18 cellular contexts compared by ENCODE assay signal in the genomic region with DNA sequence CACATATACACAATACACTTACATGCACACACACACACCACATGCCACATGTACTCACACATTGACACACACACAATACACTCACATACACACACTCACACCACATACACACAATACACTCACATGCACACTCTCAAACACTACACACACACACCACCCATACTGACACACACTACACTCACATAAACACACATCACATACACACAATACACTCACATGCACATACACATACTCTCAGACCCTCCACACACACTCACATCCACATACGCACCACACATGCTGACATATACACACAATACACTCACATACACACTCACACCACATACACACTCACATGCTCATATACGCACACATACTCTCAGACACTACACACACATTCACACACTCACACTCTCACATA. TPM values are rescaled to one million over a fixed set of nuclear protein-coding genes. Genes with fewer than 3 reads are reported as not detected.
A peak's percentile ranks its signal among the peaks of the same experiment; 100 is the strongest.
DNase-seq lines count a peak whose midpoint lies in the region; ATAC-seq, FAIRE-seq and TF ChIP-seq lines count a peak whose summit lies in the region.
"Had no signal": no experiment of that assay in that cellular context is flagged by ENCODE, and none has a peak within 500 bp of the region (broad histone marks: within the 10 kb centered on the region; RNA-seq: fewer than 3 reads in every experiment).

No MANE protein-coding gene starts in this region.

- H3K4me2 ChIP-seq in GM12878 (ENCODE audit: control insufficient read depth, insufficient read depth) = no peak overlapping the region
- H3K4me2 ChIP-seq in mesenchymal stem cell (ENCODE audit: low read length, poor library complexity, severe bottlenecking) = no peak overlapping the region

- 80% methylated on average over 2 of the region's 2 CpGs for WGBS in GM12878 (ENCODE audit: insufficient coverage, insufficient replicate concordance, low lambda C conversion rate, missing lambda C conversion rate)
- WGBS in mesenchymal stem cell = 93% methylated on average over 2 of the region's 2 CpGs

- no peak overlapping the region for H2BK12ac ChIP-seq in mesenchymal stem cell (ENCODE audit: low read length in 2 of 2)

- TF ChIP-seq CTCF in HEK293 (tag by site-specific recombination; IDR thresholded peaks at IDR 0.05) (no peak), GM12878 (IDR thresholded peaks at IDR 0.05 in 2 of 3, conservative IDR thresholded peaks at IDR 0.05 in 1 of 3; ENCODE audit: control insufficient read depth in 2 of 3, extremely low read depth in 1 of 3, insufficient read depth in 1 of 3, low read depth in 3 of 3, low read length in 3 of 3) (no peak), GM13976 (IDR thresholded peaks at IDR 0.05; ENCODE audit: borderline replicate concordance, control extremely low read depth, extremely low read depth, insufficient read depth, missing control alignments) (no peak)

- H3K27me3 ChIP-seq in GM12878 (replicated peaks in 1 of 2; ENCODE audit: control insufficient read depth in 2 of 2, insufficient read depth in 2 of 2, low read length in 1 of 2) (peaks cover 0 to 3% of the 10 kb centered on the region in 2 experiments; a peak in 1 of 4 replicates), mesenchymal stem cell (ENCODE audit: control insufficient read depth in 1 of 2, insufficient read depth in 1 of 2, low read length in 2 of 2) (peaks cover 0 to 8% of the 10 kb centered on the region in 2 experiments)

- no peak overlapping the region for H3K4ac ChIP-seq in mesenchymal stem cell (ENCODE audit: low read depth in 1 of 2, low read length in 2 of 2)

- TF ChIP-seq RAD21 in GM12878 (IDR thresholded peaks at IDR 0.05; ENCODE audit: insufficient read depth, low read depth, low read length) = no peak

- H3K79me2 ChIP-seq in GM12878 (ENCODE audit: control insufficient read depth, insufficient read depth, low read length) = no peaks in the 10 kb centered on the region

- in situ Hi-C loops in GM12878 (cut with MboI) (loop anchor here (5.0 kb wide), 1 partner anchor 324 kb away; no protein-coding TSS in a partner anchor), GM13976 (cut with MboI; ENCODE audit: low sequenced_read_pairs, unreplicated experiment) (loop anchor here (25.0 kb wide), 1 partner anchor 324 kb away; no protein-coding TSS in a partner anchor)

- H3K23ac ChIP-seq in mesenchymal stem cell (ENCODE audit: low read length in 2 of 2) = no peak overlapping the region

- no peak overlapping the region for H2BK120ac ChIP-seq in mesenchymal stem cell (ENCODE audit: low read depth, low read length)

- no peaks in the 10 kb centered on the region for H3K79me1 ChIP-seq in mesenchymal stem cell (replicated peaks; ENCODE audit: low read length, poor library complexity, severe bottlenecking)

- H3K18ac ChIP-seq in mesenchymal stem cell (ENCODE audit: low read depth in 1 of 2, low read length in 2 of 2) = no peak overlapping the region

- H3K14ac ChIP-seq in mesenchymal stem cell (ENCODE audit: low read length in 2 of 2) = peak overlapping the region in 1 of 2 experiments; percentile 86

- H3K4me1 ChIP-seq in HEK293 (ENCODE audit: control insufficient read depth, insufficient read depth, low read length) (no peaks in the 10 kb centered on the region), GM12878 (ENCODE audit: control insufficient read depth, insufficient read depth, low read length) (no peaks in the 10 kb centered on the region), mesenchymal stem cell (ENCODE audit: control insufficient read depth, insufficient read depth, low read depth, low read length) (no peaks in the 10 kb centered on the region)
- H3K4me1 ChIP-seq: HAP-1 had no signal

- H2AFZ ChIP-seq in GM12878 (ENCODE audit: control insufficient read depth, low read depth, low read length) = no peak overlapping the region
- H2AFZ ChIP-seq in mesenchymal stem cell (ENCODE audit: low read depth, low read length) = no peak overlapping the region

- no peaks in the 10 kb centered on the region for H4K20me1 ChIP-seq in GM12878 (ENCODE audit: control insufficient read depth, insufficient read depth)

- no peak for TF ChIP-seq EP300 in GM12878 (IDR thresholded peaks at IDR 0.05; ENCODE audit: borderline replicate concordance in 1 of 2, control insufficient read depth in 1 of 2, low read depth in 2 of 2, low read length in 2 of 2)

- H2BK5ac ChIP-seq in mesenchymal stem cell (ENCODE audit: low read depth, low read length, poor library complexity, severe bottlenecking) = no peak overlapping the region

- H3K27ac ChIP-seq in HEK293 (ENCODE audit: extremely low read depth, low read depth, low read length) (no peak overlapping the region), GM12878 (ENCODE audit: control insufficient read depth, insufficient read depth) (no peak overlapping the region), mesenchymal stem cell (ENCODE audit: low read length, poor library complexity, severe bottlenecking) (no peak overlapping the region)
- H3K27ac ChIP-seq: C4-2B had no signal

- H3K36me3 ChIP-seq in HEK293 (ENCODE audit: control insufficient read depth in 2 of 2, insufficient read depth in 1 of 2, low read length in 2 of 2) (no peaks in the 10 kb centered on the region; a peak in 1 of 3 replicates), GM12878 (ENCODE audit: control insufficient read depth in 2 of 2, insufficient read depth in 2 of 2, low read length in 1 of 2) (no peaks in the 10 kb centered on the region), mesenchymal stem cell (ENCODE audit: control insufficient read depth in 1 of 2, insufficient read depth in 2 of 2, low read depth in 1 of 2, low read length in 2 of 2) (peaks cover 3 to 4% of the 10 kb centered on the region in 2 experiments)
- H3K36me3 ChIP-seq: HAP-1 had no signal

- RAD21 ChIA-PET in GM12878 (lab: Charles Lee; ENCODE audit: unreplicated experiment) = no interaction called here

- FAIRE-seq in GM12878 (lab: Jason Lieb, UNC) = no peak
- FAIRE-seq: A204.1, GM19239 had no signal

- H4K8ac ChIP-seq in mesenchymal stem cell (ENCODE audit: low read length) = peak overlapping the region; percentile 7

- SMC1A ChIA-PET in GM12878 (lab: Charles Lee; ENCODE audit: uncharacterized antibody, unreplicated experiment) = no interaction called here

- H3K9me3 ChIP-seq in HEK293 (ENCODE audit: control insufficient read depth, insufficient read depth, low read depth, low read length) = no peaks in the 10 kb centered on the region
- H3K9me3 ChIP-seq in GM12878 (replicated peaks; ENCODE audit: control insufficient read depth, insufficient read depth, low read length) = no peaks in the 10 kb centered on the region
- no peaks in the 10 kb centered on the region for H3K9me3 ChIP-seq in mesenchymal stem cell (ENCODE audit: control insufficient read depth, low read length)
- H3K9me3 ChIP-seq: Caco-2, HAP-1 had no signal

- CTCF ChIA-PET in HEK293 (lab: Yijun Ruan, JAX) (interaction anchor here (0.6 to 1.5 kb wide), 3 partner anchors 8 to 1186 kb away, joined by 3 to 12 read pairs (median 4); no protein-coding TSS in a partner anchor), GM12878 (lab: Yijun Ruan, JAX) (no interaction called here)

- no peak for ATAC-seq in GM12878

- intact Hi-C loops in GM12878 (cut with micrococcal nuclease; ENCODE audit: unreplicated experiment) = no loop called here

- BruUV-seq in GM12878 (replicated peaks; lab: Mats Ljungman, UMichigan) = no TSS peak

- POLR2A ChIA-PET in HEK293 (lab: Yijun Ruan, JAX) = no interaction called here
- POLR2A ChIA-PET in GM12878 (lab: Charles Lee) = no interaction called here

- H2BK15ac ChIP-seq in mesenchymal stem cell (ENCODE audit: low read depth, poor library complexity, severe bottlenecking) = no peak overlapping the region

- no peak overlapping the region for H3K4me3 ChIP-seq in HEK293 (ENCODE audit: low read depth, low read length)
- H3K4me3 ChIP-seq in GM12878 = no peak overlapping the region
- H3K4me3 ChIP-seq in mesenchymal stem cell (ENCODE audit: insufficient read depth in 1 of 2, low read depth in 1 of 2, low read length in 2 of 2) = no peak overlapping the region
- H3K4me3 ChIP-seq: HAP-1 had no signal

- H3K9ac ChIP-seq in GM12878 (ENCODE audit: control insufficient read depth, insufficient read depth, low read length) (no peak overlapping the region), mesenchymal stem cell (ENCODE audit: low read length) (no peak overlapping the region)

- no peak for TF ChIP-seq POLR2A in GM12878 (IDR thresholded peaks at IDR 0.05; ENCODE audit: low read depth, low read length)

- peak overlapping the region; percentile 52 for H4K91ac ChIP-seq in mesenchymal stem cell (ENCODE audit: low read length)

- H2AK5ac ChIP-seq in mesenchymal stem cell (ENCODE audit: low read length, severe bottlenecking) = no peak overlapping the region

- DNase-seq in GM12878 (ENCODE audit: low read depth, low spot score) (no peak), mesenchymal stem cell (no peak), D341Med (ENCODE audit: low spot score) (no peak), RPMI8226 (no peak), GM13976 (ENCODE audit: low spot score) (no peak), hepatic stellate cell (ENCODE audit: low spot score) (no peak)
- DNase-seq: AML-193; Caco-2; CD4-positive, alpha-beta T cell; DMS153; DMS79; GDM1; HFFc6 had no signal

TF ChIP-seq in HEK293, 187 proteins besides CTCF, POLR2A, EP300 and RAD21 (continues in another document):
- TF ChIP-seq ZNF175 (tag by site-specific recombination; IDR thresholded peaks at IDR 0.05) = peak; percentile 71; the same call in 1 of the 2 replicates
- no peak for TF ChIP-seq ZNF391 (tag by site-specific recombination; IDR thresholded peaks at IDR 0.05; ENCODE audit: borderline replicate concordance, low read depth)

RNA-seq across cellular contexts. Expression of a gene that starts 28.3 kb away (rescaled TPM):
- total RNA-seq in GM12878 (2013; cell fraction: nucleolus; rRNA removed) = 71.5 and 74.1 TPM in 2 replicates
- total RNA-seq in GM12878 (2014; rRNA removed) (45.2 and 48.9 TPM in 2 replicates), GM12878 (2014; rRNA removed; fragmentation: Illumina TruSeq; extraction: Trizol) (59.9 and 62.5 TPM in 2 replicates), GM12878 (2021) (40.6 and 43.1 TPM in 2 replicates)
- polyA plus RNA-seq in GM12878 (2011; ENCODE audit: low read depth) = 16.9 TPM
- polyA plus RNA-seq in GM12878 (2011; rRNA removed) (43.6 and 44.3 TPM in 2 replicates), GM12878 (2014; fragmentation: Illumina TruSeq; extraction: Trizol) (59.0 and 64.3 TPM in 2 replicates), GM12878 (2014; fragmentation: Nextera tagmentation; extraction: Ambion mirVana) (10 to 100 TPM; 28.0 to 32.8 TPM), GM12878 (2014; rRNA removed) (38.6 and 48.0 TPM in 2 replicates), GM12878 (2016; fragmentation: Nextera tagmentation; extraction: Ambion mirVana) (10 to 100 TPM; 54.3 to 56.6 TPM)
- 16.4 and 23.2 TPM in 2 replicates for polyA plus RNA-seq in GM12878 (2011; cell fraction: cytosol; rRNA removed)
- polyA plus RNA-seq in GM12878 (2011; cell fraction: nucleus; rRNA removed) = 114 and 116 TPM in 2 replicates
- polyA plus RNA-seq in GM12878 (2012) = 22.3 and 23.9 TPM in 2 replicates
- 25.3 and 39.8 TPM in 2 replicates for polyA minus RNA-seq in GM12878 (2011; rRNA and poly(A)+ RNA removed)
- 14.2 and 22.6 TPM in 2 replicates for polyA minus RNA-seq in GM12878 (2011; cell fraction: cytosol; rRNA and poly(A)+ RNA removed)
- polyA minus RNA-seq in GM12878 (2011; cell fraction: nucleus; rRNA and poly(A)+ RNA removed) = 30.0 and 36.8 TPM in 2 replicates
- polyA plus RNA-seq in mesenchymal stem cell (2013, experiment 1 of 2) = 6.7 TPM
- polyA plus RNA-seq in mesenchymal stem cell (2013, experiment 2 of 2) = 6.7 TPM
